16 cellular contexts compared by ENCODE assay signal in the genomic region with DNA sequence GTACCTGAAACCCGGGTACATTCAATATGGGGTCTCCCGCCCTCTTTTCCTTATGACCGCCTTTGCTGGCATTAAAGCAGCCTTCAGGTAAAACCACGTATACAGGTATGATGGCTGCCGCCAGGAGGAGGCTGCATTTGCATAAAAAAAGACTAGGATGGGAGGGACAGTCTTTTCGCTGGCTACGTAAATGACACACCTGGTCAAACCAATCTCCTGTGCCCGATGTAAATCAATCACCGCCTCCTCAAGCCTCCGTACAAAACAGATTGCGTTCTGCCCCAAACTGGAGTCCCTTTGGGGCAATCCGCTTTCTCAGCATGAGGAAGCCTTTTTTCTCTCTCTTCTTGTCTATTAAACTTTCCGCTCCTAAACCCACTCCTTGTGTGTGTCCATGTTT. TPM values are rescaled to one million over a fixed set of nuclear protein-coding genes. Genes with fewer than 3 reads are reported as not detected.
DNase-seq lines count a peak whose midpoint lies in the region; ATAC-seq and TF ChIP-seq lines count a peak whose summit lies in the region.
"Had no signal": no experiment of that assay in that cellular context is flagged by ENCODE, and none has a peak within 500 bp of the region (broad histone marks: within the 10 kb centered on the region; RNA-seq: fewer than 3 reads in every experiment).

No MANE protein-coding gene starts in this region.

- peak; percentile 21 for TF ChIP-seq POLR2A in prostate gland (IDR thresholded peaks at IDR 0.05)

- peak; percentile 94 for DNase-seq in NCI-H146 (lab: John Stamatoyannopoulos, UW)
- DNase-seq in RWPE2 (ENCODE audit: low spot score) = no peak
- DNase-seq in iPS DF 6.9 (ENCODE audit: low read depth, low spot score) = peak; percentile 88
- DNase-seq in prostate gland (ENCODE audit: low spot score) = peak; percentile 60
- DNase-seq in AG08396 (ENCODE audit: low spot score) = no peak
- no peak for DNase-seq in SJCRH30
- DNase-seq: activated B cell treated with CpG ODN at 0.5 μM for 24 hours, activated T-cell treated with anti-CD3 and anti-CD28 coated beads for 4 hours, GM23248, left cardiac atrium, NCI-H446 treated with DMSO at 0.1 percent for 48 hours had no signal

- ATAC-seq in RWPE2 (ENCODE audit: low read depth) = peak; percentile 98
- no peak for ATAC-seq in GM21786 (IDR thresholded peaks at IDR 0.05; ENCODE audit: unreplicated experiment)
- ATAC-seq in HG02588 (IDR thresholded peaks at IDR 0.05; ENCODE audit: unreplicated experiment) = no peak
- ATAC-seq: left cardiac atrium; stimulated activated effector memory CD8-positive, alpha-beta T cell treated with anti-CD3 and anti-CD28 coated beads, Interleukin-12 subunit alpha, Interleukin-12 subunit beta, amount 100 ng/mL, for 72 hours had no signal

- H3K27ac ChIP-seq in RWPE2 (ENCODE audit: poor library complexity, severe bottlenecking) = no peak overlapping the region
- no peak overlapping the region for H3K27ac ChIP-seq in iPS DF 6.9 (ENCODE audit: low read length)
- peak overlapping the region; percentile 8 to 23 for H3K27ac ChIP-seq in prostate gland
- H3K27ac ChIP-seq in SJCRH30 = no peak overlapping the region
- H3K27ac ChIP-seq: GM23248, SJSA1 had no signal

- peaks cover 3% of the 10 kb centered on the region for H3K4me1 ChIP-seq in RWPE2 (ENCODE audit: insufficient read depth, poor library complexity, severe bottlenecking)
- peaks cover 8% of the 10 kb centered on the region for H3K4me1 ChIP-seq in iPS DF 6.9 (ENCODE audit: control insufficient read depth, insufficient read depth, low read length)
- no peaks in the 10 kb centered on the region for H3K4me1 ChIP-seq in prostate gland (replicated peaks)
- H3K4me1 ChIP-seq in SJCRH30 = no peaks in the 10 kb centered on the region
- H3K4me1 ChIP-seq: SJSA1 had no signal

- H3K36me3 ChIP-seq in RWPE2 (ENCODE audit: low read depth) (no peaks in the 10 kb centered on the region), iPS DF 6.9 (ENCODE audit: control insufficient read depth, insufficient read depth, low read length) (no peaks in the 10 kb centered on the region), prostate gland (no peaks in the 10 kb centered on the region), SJCRH30 (no peaks in the 10 kb centered on the region)
- H3K36me3 ChIP-seq: SJSA1 had no signal

- H3K27me3 ChIP-seq in RWPE2 (ENCODE audit: insufficient read depth, poor library complexity, severe bottlenecking) (no peaks in the 10 kb centered on the region), iPS DF 6.9 (ENCODE audit: control insufficient read depth, insufficient read depth, low read length) (no peaks in the 10 kb centered on the region), prostate gland (replicated peaks; ENCODE audit: insufficient read depth) (no peaks in the 10 kb centered on the region), SJCRH30 (no peaks in the 10 kb centered on the region)
- H3K27me3 ChIP-seq: SJSA1 had no signal

- WGBS in iPS DF 6.9 (ENCODE audit: insufficient coverage, insufficient read length) = no CpG with 5 or more reads among the region's 13 CpGs
- 21% methylated on average over 13 of the region's 13 CpGs for WGBS in prostate gland

- peak overlapping the region; percentile 23 for H3K4me3 ChIP-seq in RWPE2 (ENCODE audit: severe bottlenecking)
- no peak overlapping the region for H3K4me3 ChIP-seq in iPS DF 6.9 (ENCODE audit: low read length)
- H3K4me3 ChIP-seq in prostate gland = peak overlapping the region in 1 of 2 donors; percentile 28
- no peak overlapping the region for H3K4me3 ChIP-seq in SJCRH30
- H3K4me3 ChIP-seq: GM23248, K562, SJSA1 had no signal

- TF ChIP-seq CTCF in RWPE2 (IDR thresholded peaks at IDR 0.05; ENCODE audit: poor library complexity, severe bottlenecking) = no peak
- TF ChIP-seq CTCF in prostate gland (IDR thresholded peaks at IDR 0.05) = peak in 2 of 4 experiments; percentile 25 to 38

- intact Hi-C loops in prostate gland (cut with DNase I) = no loop called here

- H3K9me3 ChIP-seq in RWPE2 (ENCODE audit: severe bottlenecking) (no peaks in the 10 kb centered on the region), iPS DF 6.9 (ENCODE audit: control insufficient read depth, insufficient read depth, low read length) (no peaks in the 10 kb centered on the region; the same call in 1 of the 2 replicates), prostate gland (no peaks in the 10 kb centered on the region), SJCRH30 (replicated peaks) (no peaks in the 10 kb centered on the region)

RNA-seq across cellular contexts. Expression of gene ALDH1L2, which starts 8.1 kb away (rescaled TPM):
- 1 to 10 TPM; 2.6 to 5.3 TPM for total RNA-seq in prostate gland
- total RNA-seq in SJCRH30 (2014; rRNA removed; shearing (Covaris generic)) = 0.45 and 0.48 TPM in 2 replicates

RNA-seq across cellular contexts. Expression of gene WASHC4, which starts 15.2 kb away (rescaled TPM):
- total RNA-seq in prostate gland = 10 to 100 TPM; 30.6 to 31.2 TPM
- 40.9 and 47.8 TPM in 2 replicates for total RNA-seq in SJCRH30 (2014; rRNA removed; shearing (Covaris generic))

Comparison
In these comparisons a context has a peak if more than half of its experiments do, and no peak if none do; other contexts are left out.
1. DNase-seq: peak in NCI-H146 (single experiment), iPS DF 6.9 (single experiment) and prostate gland (single experiment); none in RWPE2 (single experiment), AG08396 (single experiment) and SJCRH30 (0 of 2).
2. H3K27ac ChIP-seq: peak in prostate gland (2 of 2); none in RWPE2 (single experiment), iPS DF 6.9 (single experiment) and SJCRH30 (single experiment).